In genomic region chr15:80479191-80479590, GRCh38 we compare ENCODE assay signal across 18 cellular contexts.
"Had no signal": no experiment of that assay in that cellular context is flagged by ENCODE, and none has a peak within 500 bp of the region (broad histone marks: within the 10 kb centered on the region; RNA-seq: fewer than 3 reads in every experiment).

No MANE protein-coding gene starts in this region.

- DNase-seq: activated CD4-positive, alpha-beta T cell treated with anti-CD3 and anti-CD28 coated beads, Interleukin-2, amount 50 U/mL, for 48 hours; activated naive CD4-positive, alpha-beta T cell treated with anti-CD3 and anti-CD28 coated beads for 36 hours; activated naive CD8-positive, alpha-beta T cell treated with anti-CD3 and anti-CD28 coated beads, Interleukin-2, amount 50 U/mL, for 24 hours; effector memory CD4-positive, alpha-beta T cell; hippocampal formation; left ventricle myocardium superior; mesendoderm; sigmoid colon; stimulated activated CD4-positive, alpha-beta T cell treated with anti-CD3 and anti-CD28 coated beads, Interleukin-12 subunit alpha, Interleukin-12 subunit beta, amount 100 ng/mL, for 4 hours; T-helper 1 cell; T1000; thyroid gland; WERI-Rb-1 had no signal

- H3K4me3 Mint-ChIP-seq: activated naive CD4-positive, alpha-beta T cell treated with anti-CD3 and anti-CD28 coated beads for 36 hours; activated naive CD8-positive, alpha-beta T cell treated with anti-CD3 and anti-CD28 coated beads, Interleukin-2, amount 50 U/mL, for 24 hours; activated T-helper 17 cell treated with anti-CD3 and anti-CD28 coated beads, Interleukin-2, amount 50 U/mL, for 72 hours; central memory CD8-positive, alpha-beta T cell; nephron; stimulated activated effector memory CD8-positive, alpha-beta T cell treated with anti-CD3 and anti-CD28 coated beads, Interleukin-12 subunit alpha, Interleukin-12 subunit beta, amount 100 ng/mL, for 72 hours had no signal

- H3K27ac ChIP-seq: SK-N-MC, thyroid gland, WERI-Rb-1 had no signal

- H3K36me3 Mint-ChIP-seq: stimulated activated effector memory CD8-positive, alpha-beta T cell treated with anti-CD3 and anti-CD28 coated beads, Interleukin-12 subunit alpha, Interleukin-12 subunit beta, amount 100 ng/mL, for 72 hours had no signal

- H3K36me3 ChIP-seq: thyroid gland had no signal

- H3K4me1 Mint-ChIP-seq: activated naive CD8-positive, alpha-beta T cell treated with anti-CD3 and anti-CD28 coated beads, Interleukin-2, amount 50 U/mL, for 24 hours; activated T-helper 17 cell treated with anti-CD3 and anti-CD28 coated beads, Interleukin-2, amount 50 U/mL, for 72 hours; central memory CD8-positive, alpha-beta T cell; stimulated activated effector memory CD8-positive, alpha-beta T cell treated with anti-CD3 and anti-CD28 coated beads, Interleukin-12 subunit alpha, Interleukin-12 subunit beta, amount 100 ng/mL, for 72 hours had no signal

- H3K9me3 Mint-ChIP-seq: activated naive CD4-positive, alpha-beta T cell treated with anti-CD3 and anti-CD28 coated beads for 36 hours; stimulated activated effector memory CD8-positive, alpha-beta T cell treated with anti-CD3 and anti-CD28 coated beads, Interleukin-12 subunit alpha, Interleukin-12 subunit beta, amount 100 ng/mL, for 72 hours had no signal

- H3K9me3 ChIP-seq: sigmoid colon, thyroid gland had no signal

- H3K27me3 ChIP-seq: sigmoid colon, thyroid gland had no signal

- H3K4me3 ChIP-seq: sigmoid colon, SK-N-MC, thyroid gland had no signal

- H3K27ac Mint-ChIP-seq: activated naive CD4-positive, alpha-beta T cell treated with anti-CD3 and anti-CD28 coated beads for 36 hours; activated naive CD8-positive, alpha-beta T cell treated with anti-CD3 and anti-CD28 coated beads, Interleukin-2, amount 50 U/mL, for 24 hours; activated T-helper 17 cell treated with anti-CD3 and anti-CD28 coated beads, Interleukin-2, amount 50 U/mL, for 72 hours; stimulated activated effector memory CD8-positive, alpha-beta T cell treated with anti-CD3 and anti-CD28 coated beads, Interleukin-12 subunit alpha, Interleukin-12 subunit beta, amount 100 ng/mL, for 72 hours had no signal

- ATAC-seq: activated naive CD8-positive, alpha-beta T cell treated with anti-CD3 and anti-CD28 coated beads, Interleukin-2, amount 50 U/mL, for 24 hours; activated T-helper 17 cell treated with anti-CD3 and anti-CD28 coated beads, Interleukin-2, amount 50 U/mL, for 72 hours; left ventricle myocardium superior; stimulated activated effector memory CD8-positive, alpha-beta T cell treated with anti-CD3 and anti-CD28 coated beads, Interleukin-12 subunit alpha, Interleukin-12 subunit beta, amount 100 ng/mL, for 72 hours had no signal
